ENCODE assay signal across 1 cellular context in genomic region chr1:155244368-155245162, GRCh38.
TF ChIP-seq lines count a peak whose summit lies in the region.

No MANE protein-coding gene starts in this region.

TF ChIP-seq in K562, 482 proteins besides CTCF, POLR2A, EP300 and RAD21 (continued from another document and continues in another):
- peak; percentile 96 for TF ChIP-seq RBFOX2 (IDR thresholded peaks at IDR 0.05; ENCODE audit: low read depth, low read length)
- peak; percentile 52 for TF ChIP-seq POLR3A (IDR thresholded peaks at IDR 0.05; ENCODE audit: borderline replicate concordance, extremely low read depth, insufficient read depth, insufficient read length)
- TF ChIP-seq ZNF232 (CRISPR knock-in tag; IDR thresholded peaks at IDR 0.05), result no peak
- no peak for TF ChIP-seq ZNF780A (CRISPR knock-in tag; IDR thresholded peaks at IDR 0.05)
- no peak for TF ChIP-seq ZNF830 (CRISPR knock-in tag; IDR thresholded peaks at IDR 0.05)
- no peak for TF ChIP-seq GTF2B (IDR thresholded peaks at IDR 0.05; ENCODE audit: extremely low read depth, insufficient read length)
- peak; percentile 92 for TF ChIP-seq GTF2E2 (tag; IDR thresholded peaks at IDR 0.05)
- peak; percentile 93 for TF ChIP-seq TRIM28 (IDR thresholded peaks at IDR 0.05)
- TF ChIP-seq NFE2L1 (tag; IDR thresholded peaks at IDR 0.05; ENCODE audit: borderline replicate concordance, low read depth), result no peak
- peak; percentile 93 for TF ChIP-seq SMARCE1 (IDR thresholded peaks at IDR 0.05)
- TF ChIP-seq ZBTB11 (CRISPR knock-in tag; IDR thresholded peaks at IDR 0.05), result peak in 1 of 3 experiments; percentile 62; a peak in 2 of 6 replicates
- TF ChIP-seq HDAC8 (tag; IDR thresholded peaks at IDR 0.05), result peak; percentile 70; the same call in 1 of the 2 replicates
- peak; percentile 3 for TF ChIP-seq CTCFL (IDR thresholded peaks at IDR 0.05; ENCODE audit: borderline replicate concordance, insufficient read depth, low read depth, low read length, poor library complexity, severe bottlenecking)
- TF ChIP-seq ZFP1 (CRISPR knock-in tag; IDR thresholded peaks at IDR 0.05), result no peak
- no peak for TF ChIP-seq KAT8 (IDR thresholded peaks at IDR 0.05; ENCODE audit: low read depth)
- no peak for TF ChIP-seq ETS2 (tag; IDR thresholded peaks at IDR 0.05; ENCODE audit: borderline replicate concordance, poor library complexity, severe bottlenecking)
- peak; percentile 81 to 82 for TF ChIP-seq SIN3A (IDR thresholded peaks at IDR 0.05; ENCODE audit: borderline replicate concordance in 2 of 2, control insufficient read depth in 1 of 2, low read depth in 2 of 2, low read length in 2 of 2)
- TF ChIP-seq CUX1 (CRISPR knock-in tag; IDR thresholded peaks at IDR 0.05), result peak; percentile 75; the same call in 1 of the 2 replicates
- no peak for TF ChIP-seq SNRNP70 (optimal IDR thresholded peaks at IDR 0.05; ENCODE audit: low read depth, low read length)
- no peak for TF ChIP-seq HMGXB4 (CRISPR knock-in tag; IDR thresholded peaks at IDR 0.05)
- TF ChIP-seq HNRNPLL (IDR thresholded peaks at IDR 0.05; ENCODE audit: low read depth, low read length, poor library complexity, severe bottlenecking), result peak; percentile 59
- TF ChIP-seq ZNF253 (CRISPR knock-in tag; conservative IDR thresholded peaks at IDR 0.05), result no peak
- peak; percentile 90 for TF ChIP-seq CC2D1A (IDR thresholded peaks at IDR 0.05)
- peak; percentile 89 for TF ChIP-seq MTA2 (IDR thresholded peaks at IDR 0.05; ENCODE audit: low read depth)
- TF ChIP-seq SREBF1 (IDR thresholded peaks at IDR 0.05; ENCODE audit: borderline replicate concordance, low read depth, low read length), result 0 out of 2 replicates have a peak, but pooled peaks have one; percentile 39
- no peak for TF ChIP-seq CREBBP (IDR thresholded peaks at IDR 0.05; ENCODE audit: low read depth, low read length)
- TF ChIP-seq TSHZ1 (CRISPR knock-in tag; IDR thresholded peaks at IDR 0.05), result peak; percentile 43; the same call in 1 of the 2 replicates
- TF ChIP-seq MIER1 (IDR thresholded peaks at IDR 0.05; ENCODE audit: low read depth), result peak; percentile 72; the same call in 1 of the 2 replicates
- TF ChIP-seq TAL1 (IDR thresholded peaks at IDR 0.05), result peak; percentile 72
- no peak for TF ChIP-seq WHSC1 (IDR thresholded peaks at IDR 0.05; ENCODE audit: low read length)
- no peak for TF ChIP-seq MAFK (IDR thresholded peaks at IDR 0.05; ENCODE audit: low read length)
- no peak for TF ChIP-seq TEAD2 (tag; IDR thresholded peaks at IDR 0.05)
- peak; percentile 93 for TF ChIP-seq L3MBTL2 (IDR thresholded peaks at IDR 0.05)
- peak; percentile 94; the same call in 1 of the 2 replicates for TF ChIP-seq RERE (CRISPR knock-in tag; IDR thresholded peaks at IDR 0.05; ENCODE audit: borderline replicate concordance)
- peak; percentile 82 for TF ChIP-seq KDM5B (IDR thresholded peaks at IDR 0.05; ENCODE audit: insufficient replicate concordance, low read depth, low read length)
- TF ChIP-seq LCOR (CRISPR knock-in tag; IDR thresholded peaks at IDR 0.05), result peak; percentile 90
- TF ChIP-seq STAT5B (CRISPR knock-in tag; IDR thresholded peaks at IDR 0.05), result no peak
- no peak for TF ChIP-seq ZBTB8A (IDR thresholded peaks at IDR 0.05; ENCODE audit: partially characterized antibody)
